ENCODE assay signal across 11 cellular contexts in genomic region chr1:155892801-155893200, GRCh38. TPM values are rescaled to one million over a fixed set of nuclear protein-coding genes. Genes with fewer than 3 reads are reported as not detected.
DNase-seq lines count a peak whose midpoint lies in the region; ATAC-seq and TF ChIP-seq lines count a peak whose summit lies in the region.
"Had no signal": no experiment of that assay in that cellular context is flagged by ENCODE, and none has a peak within 500 bp of the region (broad histone marks: within the 10 kb centered on the region; RNA-seq: fewer than 3 reads in every experiment).

No MANE protein-coding gene starts in this region.

- H3K79me2 ChIP-seq in ACC112 (ENCODE audit: control insufficient read depth, insufficient read depth, low read length, unreplicated experiment): no peaks in the 10 kb centered on the region

- no peak overlapping the region for H3K4me3 Mint-ChIP-seq in central memory CD8-positive, alpha-beta T cell

- peak overlapping the region; percentile 98 for H3K27ac ChIP-seq in ACC112 (ENCODE audit: low read depth, low read length)

- peaks cover 11% of the 10 kb centered on the region for H3K4me1 Mint-ChIP-seq in central memory CD8-positive, alpha-beta T cell

- intact Hi-C loops in mucosa of descending colon (cut with DNase I, micrococcal nuclease): no loop called here

- no peaks in the 10 kb centered on the region for H3K9me3 ChIP-seq in mucosa of descending colon

- no peaks in the 10 kb centered on the region for H3K9me3 Mint-ChIP-seq in central memory CD8-positive, alpha-beta T cell

- no peak overlapping the region for H2AFZ ChIP-seq in ACC112 (ENCODE audit: low read length, unreplicated experiment)

- H3K27ac Mint-ChIP-seq in central memory CD8-positive, alpha-beta T cell (ENCODE audit: low read depth): peak overlapping the region; percentile 33

- no peaks in the 10 kb centered on the region for H3K27me3 Mint-ChIP-seq in central memory CD8-positive, alpha-beta T cell

- peaks cover 6% of the 10 kb centered on the region for H3K36me3 Mint-ChIP-seq in central memory CD8-positive, alpha-beta T cell (ENCODE audit: insufficient read depth)

- peaks cover 4% of the 10 kb centered on the region for H3K36me3 ChIP-seq in ACC112 (ENCODE audit: insufficient read depth, low read length)
- no peaks in the 10 kb centered on the region for H3K36me3 ChIP-seq in mucosa of descending colon (ENCODE audit: low read depth)

- peak overlapping the region; percentile 45 for H3K4me3 ChIP-seq in ACC112 (ENCODE audit: low read depth, low read length)
- H3K4me3 ChIP-seq in mucosa of descending colon: no peak overlapping the region

- ATAC-seq in central memory CD8-positive, alpha-beta T cell (replicated peaks; ENCODE audit: extremely low read depth, poor library complexity, severe bottlenecking): no peak
- ATAC-seq in mucosa of descending colon (peak; percentile 55), HG03025 (IDR thresholded peaks at IDR 0.05; ENCODE audit: low FRiP score, unreplicated experiment) (no peak), GM18858 (IDR thresholded peaks at IDR 0.05; ENCODE audit: unreplicated experiment) (no peak)

- no peak for TF ChIP-seq CTCF in mucosa of descending colon (IDR thresholded peaks at IDR 0.05)

- H3K4me1 ChIP-seq in ACC112 (ENCODE audit: control insufficient read depth, insufficient read depth, low read length, unreplicated experiment) (peaks cover 36% of the 10 kb centered on the region), mucosa of descending colon (ENCODE audit: low read depth) (peaks cover 11% of the 10 kb centered on the region)

- DNase-seq in LHCN-M2 (ENCODE audit: low read depth): peak; percentile 82
- no peak for DNase-seq in central memory CD8-positive, alpha-beta T cell (ENCODE audit: low spot score in 2 of 2)
- no peak for DNase-seq in mucosa of descending colon
- no peak for DNase-seq in central memory CD4-positive, alpha-beta T cell
- DNase-seq in effector CD8-positive, alpha-beta T cell (lab: John Stamatoyannopoulos, UW): no peak
- DNase-seq: NCI-H446 had no signal

- H3K27me3 ChIP-seq in ACC112 (ENCODE audit: insufficient read depth, low read length): no peaks in the 10 kb centered on the region

RNA-seq across cellular contexts. Expression of gene RIT1, which starts 18.3 kb away (rescaled TPM):
- total RNA-seq in LHCN-M2 (2014; rRNA removed) (23.1 and 32.9 TPM in 2 replicates), mucosa of descending colon (10 to 100 TPM; 21.8 to 29.7 (median 23.5) TPM)
- 30.2 TPM for polyA plus RNA-seq in LHCN-M2 (2012)

RNA-seq across cellular contexts. Expression of gene SYT11, which starts 33.4 kb away (rescaled TPM):
- total RNA-seq in LHCN-M2 (2014; rRNA removed) (14.5 and 17.4 TPM in 2 replicates), mucosa of descending colon (10 to 100 TPM in 1 of 3 donors, 1 to 10 TPM in 2; 1.6 to 18.4 (median 3.2) TPM)
- polyA plus RNA-seq in LHCN-M2 (2012): 11.1 TPM

RNA-seq across cellular contexts. Expression of gene GON4L, which starts 35.8 kb away (rescaled TPM):
- 20.5 and 21.1 TPM in 2 replicates for total RNA-seq in LHCN-M2 (2014; rRNA removed)
- polyA plus RNA-seq in LHCN-M2 (2012): 9.0 TPM
- 10 to 100 TPM; 38.7 to 63.0 (median 54.3) TPM for total RNA-seq in mucosa of descending colon

RNA-seq across cellular contexts. Expression of gene KHDC4, which starts 41.4 kb away (rescaled TPM):
- total RNA-seq in LHCN-M2 (2014; rRNA removed) (29.6 and 30.3 TPM in 2 replicates), mucosa of descending colon (10 to 100 TPM; 52.9 to 59.5 (median 58.6) TPM)
- 11.4 TPM for polyA plus RNA-seq in LHCN-M2 (2012)

RNA-seq across cellular contexts. Expression of gene RXFP4, which starts 48.6 kb away (rescaled TPM):
- not detected in 2 replicates for total RNA-seq in LHCN-M2 (2014; rRNA removed)
- polyA plus RNA-seq in LHCN-M2 (2012): not detected
- total RNA-seq in mucosa of descending colon: 1 to 10 TPM; 1.2 to 4.2 (median 3.3) TPM
- total RNA-seq: G401, mucosa of gallbladder had no signal
